In the genomic region with DNA sequence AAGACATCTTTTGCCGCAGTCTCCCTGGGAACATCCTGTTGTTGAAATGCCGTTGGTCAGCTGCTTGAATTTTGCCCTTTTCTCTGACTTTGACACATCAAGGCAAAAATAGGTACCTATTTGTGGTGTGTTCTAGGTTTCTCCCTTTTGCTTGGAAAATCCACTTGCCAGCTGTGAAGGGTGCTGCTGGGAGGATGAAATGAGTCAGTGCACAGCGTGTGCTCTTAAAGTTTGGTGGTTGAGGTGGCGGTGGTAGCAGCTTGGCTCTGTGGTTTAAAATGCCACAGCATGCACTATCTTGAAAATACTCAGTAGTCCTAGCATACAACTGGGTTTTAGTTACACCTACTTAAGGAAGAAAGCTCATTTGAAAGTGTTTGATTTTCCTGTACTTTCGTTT, we compare ENCODE assay signal across 8 cellular contexts.
A peak's percentile ranks its signal among the peaks of the same experiment; 100 is the strongest.
DNase-seq lines count a peak whose midpoint lies in the region; ATAC-seq, FAIRE-seq and TF ChIP-seq lines count a peak whose summit lies in the region.

No MANE protein-coding gene starts in this region.

- H3F3A ChIP-seq in PC-3 (ENCODE audit: low read length, unreplicated experiment) = no peaks in the 10 kb centered on the region

- H3K9me2 ChIP-seq in PC-3 (replicated peaks; ENCODE audit: low read length) (no peaks in the 10 kb centered on the region), hepatocyte (replicated peaks; ENCODE audit: insufficient read depth) (no peaks in the 10 kb centered on the region)

- peaks cover 59% of the 10 kb centered on the region for H3K4me1 ChIP-seq in PC-3 (ENCODE audit: insufficient read depth, low read length)
- peaks cover 23% of the 10 kb centered on the region for H3K4me1 ChIP-seq in hepatocyte (ENCODE audit: insufficient read depth)

- H3K36me3 ChIP-seq in PC-3 (ENCODE audit: low read depth, low read length) (no peaks in the 10 kb centered on the region), hepatocyte (replicated peaks; ENCODE audit: insufficient read depth, low read depth) (no peaks in the 10 kb centered on the region)

- no peak overlapping the region for H3K9ac ChIP-seq in PC-3 (ENCODE audit: low read length)

- H3K27ac ChIP-seq in PC-3 (ENCODE audit: low read length) (peak overlapping the region; percentile 39), hepatocyte (peak overlapping the region; percentile 47)

- WGBS in hepatocyte (ENCODE audit: low lambda C conversion rate, missing lambda C conversion rate) = 65% methylated on average over 5 of the region's 5 CpGs

- H3K27me3 Mint-ChIP-seq in activated naive CD4-positive, alpha-beta T cell treated with anti-CD3 and anti-CD28 coated beads, Interleukin-2, amount 10 ng/mL, durations not matched to agents 7 days and 5 days = peaks cover 3% of the 10 kb centered on the region

- no peak for TF ChIP-seq CTCF in PC-3 (conservative IDR thresholded peaks at IDR 0.05; ENCODE audit: low read depth, low read length)
- TF ChIP-seq CTCF in hepatocyte (IDR thresholded peaks at IDR 0.05; ENCODE audit: poor library complexity) = no peak
- TF ChIP-seq CTCF in D721Med (IDR thresholded peaks at IDR 0.05; ENCODE audit: insufficient read depth, missing control alignments) = no peak

- H2AFZ ChIP-seq in PC-3 (ENCODE audit: low read length) = no peak overlapping the region
- H2AFZ ChIP-seq in hepatocyte = no peak overlapping the region

- peak; percentile 38 for ATAC-seq in GM18907 (IDR thresholded peaks at IDR 0.05; ENCODE audit: unreplicated experiment)
- peak; percentile 84 for ATAC-seq in PC-3
- no peak for ATAC-seq in HG03108 (IDR thresholded peaks at IDR 0.05; ENCODE audit: unreplicated experiment)

- no peaks in the 10 kb centered on the region for H3K9me3 ChIP-seq in PC-3 (ENCODE audit: low read length)
- no peaks in the 10 kb centered on the region for H3K9me3 ChIP-seq in hepatocyte (ENCODE audit: low read depth)

- CTCF ChIA-PET in PC-3 (lab: Charles Lee) = no interaction called here
- CTCF ChIA-PET in activated naive CD4-positive, alpha-beta T cell treated with anti-CD3 and anti-CD28 coated beads, Interleukin-2, amount 10 ng/mL, durations not matched to agents 7 days and 5 days (lab: Charles Lee) = interaction anchor here (0.9 to 1.4 kb wide), 5 partner anchors 13 to 184 kb away, joined by 3 to 5 read pairs (median 4); partner anchors contain the start of gene DHRS3

- H3K4me3 Mint-ChIP-seq in activated naive CD4-positive, alpha-beta T cell treated with anti-CD3 and anti-CD28 coated beads, Interleukin-2, amount 10 ng/mL, durations not matched to agents 7 days and 5 days = peak overlapping the region; percentile 37

- peak overlapping the region; percentile 88 for H3K27ac Mint-ChIP-seq in activated naive CD4-positive, alpha-beta T cell treated with anti-CD3 and anti-CD28 coated beads, Interleukin-2, amount 10 ng/mL, durations not matched to agents 7 days and 5 days

- BruUV-seq in PC-3 (replicated peaks; lab: Mats Ljungman, UMichigan) = no TSS peak

- H3K4me2 ChIP-seq in PC-3 (ENCODE audit: low read length) = peak overlapping the region; percentile 45
- H3K4me2 ChIP-seq in hepatocyte = peak overlapping the region; percentile 26

- H3K4me3 ChIP-seq in PC-3 (ENCODE audit: low read length) (no peak overlapping the region), hepatocyte (no peak overlapping the region)

- no peak for FAIRE-seq in D721Med (lab: Jason Lieb, UNC)

- H3K79me2 ChIP-seq in PC-3 (ENCODE audit: low read length) (peaks cover 5% of the 10 kb centered on the region; the same call in 1 of the 2 replicates), hepatocyte (peaks cover 3% of the 10 kb centered on the region)

- peaks cover 13% of the 10 kb centered on the region for H3K9me3 Mint-ChIP-seq in activated naive CD4-positive, alpha-beta T cell treated with anti-CD3 and anti-CD28 coated beads, Interleukin-2, amount 10 ng/mL, durations not matched to agents 7 days and 5 days

- H4K20me1 ChIP-seq in PC-3 (ENCODE audit: low read length) (no peaks in the 10 kb centered on the region), hepatocyte (ENCODE audit: insufficient read depth, poor library complexity, severe bottlenecking) (no peaks in the 10 kb centered on the region)

- H3K36me3 Mint-ChIP-seq in activated naive CD4-positive, alpha-beta T cell treated with anti-CD3 and anti-CD28 coated beads, Interleukin-2, amount 10 ng/mL, durations not matched to agents 7 days and 5 days = peaks cover 48% of the 10 kb centered on the region

- H3K27me3 ChIP-seq in PC-3 (ENCODE audit: low read length) (no peaks in the 10 kb centered on the region), hepatocyte (no peaks in the 10 kb centered on the region)

- DNase-seq in PC-3 = peak; percentile 76
- DNase-seq in activated naive CD4-positive, alpha-beta T cell treated with anti-CD3 and anti-CD28 coated beads, Interleukin-2, amount 10 ng/mL, durations not matched to agents 7 days and 5 days = peak; percentile 82
- no peak for DNase-seq in hepatocyte (ENCODE audit: low spot score)
- peak in 2 of 3 donors; percentile 32 for DNase-seq in stimulated activated CD4-positive, alpha-beta T cell treated with anti-CD3 and anti-CD28 coated beads, TNF-alpha, amount 100 ng/mL, for 1 hour (ENCODE audit: low read depth in 3 of 3, low spot score in 1 of 3)
- DNase-seq in D721Med (ENCODE audit: insufficient read length, low spot score) = no peak
- DNase-seq in NCI-H1092 (lab: John Stamatoyannopoulos, UW) = no peak

- intact Hi-C loops in PC-3 (cut with micrococcal nuclease) = loop anchor here (2.0 to 5.0 kb wide), 2 partner anchors 53 to 77 kb away; no protein-coding TSS in a partner anchor

- POLR2A ChIA-PET in PC-3 (lab: Charles Lee; ENCODE audit: unreplicated experiment) = interaction anchor here (0.6 kb wide), 1 partner anchor 27 kb away, joined by 6 read pairs; no protein-coding TSS in a partner anchor

- peaks cover 80% of the 10 kb centered on the region for H3K4me1 Mint-ChIP-seq in activated naive CD4-positive, alpha-beta T cell treated with anti-CD3 and anti-CD28 coated beads, Interleukin-2, amount 10 ng/mL, durations not matched to agents 7 days and 5 days

Comparison
In these comparisons a context has a peak if more than half of its experiments do, and no peak if none do; other contexts are left out.
1. DNase-seq: peak in PC-3 (single experiment), activated naive CD4-positive, alpha-beta T cell treated with anti-CD3 and anti-CD28 coated beads, Interleukin-2, amount 10 ng/mL, durations not matched to agents 7 days and 5 days (single experiment) and stimulated activated CD4-positive, alpha-beta T cell treated with anti-CD3 and anti-CD28 coated beads, TNF-alpha, amount 100 ng/mL, for 1 hour (2 of 3); none in hepatocyte (single experiment), D721Med (single experiment) and NCI-H1092 (single experiment).